Comparison of ENCODE assay signal across 14 cellular contexts in the genomic region with DNA sequence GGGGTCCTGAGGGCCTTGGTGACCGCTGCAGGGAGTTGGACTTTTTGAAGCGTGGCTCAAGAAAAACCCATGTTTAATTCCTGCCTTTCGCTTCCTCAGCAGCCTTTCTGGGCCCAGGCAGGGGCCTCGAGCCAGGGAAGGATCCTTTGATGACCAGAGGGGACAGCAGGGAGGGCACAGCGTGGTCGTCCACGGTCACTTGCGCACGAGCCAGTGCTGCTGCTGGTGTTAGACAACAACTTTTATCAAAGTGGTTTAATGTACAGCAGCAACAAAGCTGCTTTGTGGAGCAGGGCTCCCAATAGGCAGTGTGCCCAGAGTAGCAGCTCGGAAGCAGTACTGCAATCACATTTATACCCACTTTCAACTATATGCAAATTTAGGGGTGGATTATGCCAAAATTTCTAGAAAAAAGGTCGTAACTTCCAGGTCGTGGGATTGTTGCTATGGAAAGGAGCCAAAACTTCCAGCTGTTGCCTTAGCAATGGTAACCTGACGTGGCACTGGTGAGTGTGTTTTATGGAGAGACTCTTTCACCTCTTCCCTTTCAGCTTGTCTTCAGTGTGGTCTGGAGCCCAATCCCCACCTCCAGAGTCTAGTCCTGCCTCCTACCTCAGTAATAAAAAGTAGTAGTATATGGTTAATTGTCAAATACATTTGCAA. TPM values are rescaled to one million over a fixed set of nuclear protein-coding genes. Genes with fewer than 3 reads are reported as not detected.
DNase-seq lines count a peak whose midpoint lies in the region; ATAC-seq and TF ChIP-seq lines count a peak whose summit lies in the region.
"Had no signal": no experiment of that assay in that cellular context is flagged by ENCODE, and none has a peak within 500 bp of the region (broad histone marks: within the 10 kb centered on the region; RNA-seq: fewer than 3 reads in every experiment).

No MANE protein-coding gene starts in this region.

- H3K36me3 ChIP-seq in CD4-positive, CD25-positive, alpha-beta regulatory T cell (ENCODE audit: control insufficient read depth, insufficient read depth, low read length): peaks cover 65% of the 10 kb centered on the region
- no peaks in the 10 kb centered on the region for H3K36me3 ChIP-seq in neuronal stem cell (replicated peaks in 1 of 2; ENCODE audit: control insufficient read depth in 2 of 2, insufficient read depth in 2 of 2, low read length in 2 of 2)
- H3K36me3 ChIP-seq in HAP-1 (replicated peaks): no peaks in the 10 kb centered on the region
- H3K36me3 ChIP-seq: ovary, transverse colon had no signal

- WGBS in neuronal stem cell (ENCODE audit: extremely low coverage in 2 of 2, insufficient read length in 2 of 2, insufficient replicate concordance in 1 of 2), 2 donors: no CpG with 5 or more reads among the region's 13 CpGs

- H2BK15ac ChIP-seq in neuronal stem cell (ENCODE audit: low read length): no peak overlapping the region

- peaks cover 3 to 37% (median 7%) of the 10 kb centered on the region in 7 donors for H3K9me3 Mint-ChIP-seq in CD4-positive, CD25-positive, alpha-beta regulatory T cell
- peaks cover 3 to 4% of the 10 kb centered on the region in 2 donors for H3K9me3 Mint-ChIP-seq in effector memory CD8-positive, alpha-beta T cell

- H3K27ac Mint-ChIP-seq in CD4-positive, CD25-positive, alpha-beta regulatory T cell: peak overlapping the region in 2 of 3 donors; percentile 80 to 84
- H3K27ac Mint-ChIP-seq in effector memory CD8-positive, alpha-beta T cell: peak overlapping the region; percentile 62 to 99

- H3K23ac ChIP-seq in neuronal stem cell (ENCODE audit: low read depth, low read length, poor library complexity): no peak overlapping the region

- peaks cover 83% of the 10 kb centered on the region for H3K36me3 Mint-ChIP-seq in CD4-positive, CD25-positive, alpha-beta regulatory T cell
- H3K36me3 Mint-ChIP-seq in effector memory CD8-positive, alpha-beta T cell (ENCODE audit: insufficient read depth): peaks cover 67% of the 10 kb centered on the region

- H3K4ac ChIP-seq in neuronal stem cell (ENCODE audit: low read length): no peak overlapping the region

- H3K4me1 ChIP-seq in CD4-positive, CD25-positive, alpha-beta regulatory T cell (ENCODE audit: control insufficient read depth, insufficient read depth, low read length, poor library complexity, severe bottlenecking): peaks cover 60% of the 10 kb centered on the region
- H3K4me1 ChIP-seq in neuronal stem cell (ENCODE audit: control insufficient read depth in 2 of 2, insufficient read depth in 1 of 2, low read depth in 1 of 2, low read length in 2 of 2) (no peaks in the 10 kb centered on the region), HAP-1 (no peaks in the 10 kb centered on the region)
- H3K4me1 ChIP-seq: transverse colon had no signal

- no peak overlapping the region for H2BK12ac ChIP-seq in neuronal stem cell (ENCODE audit: low read length)

- ATAC-seq in CD4-positive, CD25-positive, alpha-beta regulatory T cell (ENCODE audit: low read depth in 2 of 2): no peak
- no peak for ATAC-seq in effector memory CD8-positive, alpha-beta T cell (replicated peaks)
- ATAC-seq in HG03565 (IDR thresholded peaks at IDR 0.05; ENCODE audit: unreplicated experiment): no peak
- ATAC-seq: GM12878 had no signal

- no peak overlapping the region for H3K18ac ChIP-seq in neuronal stem cell (ENCODE audit: low read length)

- H3K27ac ChIP-seq in CD4-positive, CD25-positive, alpha-beta regulatory T cell (ENCODE audit: insufficient read depth, low read length, poor library complexity, severe bottlenecking): no peak overlapping the region
- H3K27ac ChIP-seq in neuronal stem cell (replicated peaks; ENCODE audit: low read length) (no peak overlapping the region), RWPE1 (no peak overlapping the region)
- H3K27ac ChIP-seq: ovary, transverse colon had no signal

- DNase-seq in CD4-positive, CD25-positive, alpha-beta regulatory T cell: no peak
- peak; percentile 11 for DNase-seq in HT1080 (ENCODE audit: low read depth)
- DNase-seq in effector memory CD8-positive, alpha-beta T cell: no peak
- DNase-seq in neuronal stem cell (ENCODE audit: low spot score): no peak
- no peak for DNase-seq in HAP-1 (ENCODE audit: low spot score in 2 of 2)
- no peak for DNase-seq in RWPE1 (ENCODE audit: low spot score)
- DNase-seq: activated CD4-positive, CD25-positive, alpha-beta regulatory T cell; EL; ovary; transverse colon had no signal

- no peak overlapping the region for H4K8ac ChIP-seq in neuronal stem cell (ENCODE audit: low read depth, low read length)

- no peak overlapping the region for H2BK5ac ChIP-seq in neuronal stem cell (ENCODE audit: low read length)

- peak overlapping the region; percentile 32 for H3K14ac ChIP-seq in neuronal stem cell (ENCODE audit: low read length)

- peaks cover 49 to 81% (median 60%) of the 10 kb centered on the region in 4 donors for H3K4me1 Mint-ChIP-seq in CD4-positive, CD25-positive, alpha-beta regulatory T cell
- peaks cover 53 to 63% of the 10 kb centered on the region in 2 donors for H3K4me1 Mint-ChIP-seq in effector memory CD8-positive, alpha-beta T cell (ENCODE audit: low read depth in 2 of 2)

- H3K4me2 ChIP-seq in neuronal stem cell (ENCODE audit: insufficient read depth, low read length, poor library complexity, severe bottlenecking): no peak overlapping the region

- no peak overlapping the region for H2AK5ac ChIP-seq in neuronal stem cell (ENCODE audit: low read depth, low read length)

- CTCF ChIA-PET in RWPE1 (lab: Yijun Ruan, JAX): no interaction called here

- no peak overlapping the region for H3K9ac ChIP-seq in neuronal stem cell (ENCODE audit: low read depth, low read length, poor library complexity)

- H3K27me3 ChIP-seq in CD4-positive, CD25-positive, alpha-beta regulatory T cell (ENCODE audit: control insufficient read depth, insufficient read depth, low read length): no peaks in the 10 kb centered on the region
- H3K27me3 ChIP-seq in neuronal stem cell (ENCODE audit: control insufficient read depth in 3 of 3, insufficient read depth in 3 of 3, low read depth in 1 of 3, low read length in 3 of 3) (peaks cover 0 to 9% (median 0%) of the 10 kb centered on the region in 3 experiments), HAP-1 (ENCODE audit: low read depth) (no peaks in the 10 kb centered on the region)
- H3K27me3 ChIP-seq: ovary, transverse colon had no signal

- no peak overlapping the region for H2AFZ ChIP-seq in neuronal stem cell (ENCODE audit: low read length)

- peak overlapping the region; percentile 39 to 84 (median 64) for H3K4me3 Mint-ChIP-seq in CD4-positive, CD25-positive, alpha-beta regulatory T cell
- peak overlapping the region; percentile 86 to 99 for H3K4me3 Mint-ChIP-seq in effector memory CD8-positive, alpha-beta T cell

- H3K79me1 ChIP-seq in neuronal stem cell (ENCODE audit: low read depth, low read length): peaks cover 2% of the 10 kb centered on the region

- TF ChIP-seq CTCF in RWPE1 (conservative IDR thresholded peaks at IDR 0.05; ENCODE audit: low read depth): no peak

- H3K27me3 Mint-ChIP-seq in CD4-positive, CD25-positive, alpha-beta regulatory T cell: no peaks in the 10 kb centered on the region
- H3K27me3 Mint-ChIP-seq in effector memory CD8-positive, alpha-beta T cell: no peaks in the 10 kb centered on the region

- H4K91ac ChIP-seq in neuronal stem cell (ENCODE audit: low read depth, low read length, poor library complexity): no peak overlapping the region

- POLR2A ChIA-PET in RWPE1 (lab: Yijun Ruan, JAX; ENCODE audit: low non-redundant PET): no interaction called here

- H3K4me3 ChIP-seq in CD4-positive, CD25-positive, alpha-beta regulatory T cell (ENCODE audit: low read depth, low read length): peak overlapping the region; percentile 53
- H3K4me3 ChIP-seq in neuronal stem cell (ENCODE audit: low read length in 2 of 2): no peak overlapping the region
- H3K4me3 ChIP-seq in HAP-1: no peak overlapping the region
- H3K4me3 ChIP-seq: GM12878, ovary, transverse colon had no signal

- no peak overlapping the region for H2BK120ac ChIP-seq in neuronal stem cell (ENCODE audit: low read depth, low read length)

- in situ Hi-C loops in HAP-1 (cut with MboI; ENCODE audit: low sequenced_read_pairs): no loop called here

- H3K9me3 ChIP-seq in CD4-positive, CD25-positive, alpha-beta regulatory T cell (ENCODE audit: control insufficient read depth in 2 of 2, low read length in 2 of 2): peaks cover 4 to 6% of the 10 kb centered on the region in 2 experiments
- H3K9me3 ChIP-seq in neuronal stem cell (replicated peaks in 1 of 2; ENCODE audit: control insufficient read depth in 2 of 2, insufficient read depth in 1 of 2, low read depth in 1 of 2, low read length in 2 of 2): peaks cover 0 to 4% of the 10 kb centered on the region in 2 donors
- H3K9me3 ChIP-seq in HAP-1: no peaks in the 10 kb centered on the region
- H3K9me3 ChIP-seq: ovary had no signal

RNA-seq across cellular contexts. Expression of a gene that starts 6.1 kb away (rescaled TPM):
- 17.1 TPM for total RNA-seq in CD4-positive, CD25-positive, alpha-beta regulatory T cell
- polyA plus RNA-seq in CD4-positive, CD25-positive, alpha-beta regulatory T cell: 10 to 100 TPM; 48.4 to 90.0 (median 64.6) TPM
- total RNA-seq in HT1080 (2014; rRNA removed; shearing (Covaris generic)): not detected in 2 replicates
- polyA plus RNA-seq in HT1080 (2015; cell fraction: cytosol; rRNA removed): 0.01 TPM in 1 of 2 replicates, not detected in the other
- not detected in 2 replicates for polyA plus RNA-seq in HT1080 (2015; cell fraction: nucleus; rRNA removed)
- not detected for polyA plus RNA-seq in neuronal stem cell (2013, experiment 1 of 2)
- not detected for polyA plus RNA-seq in neuronal stem cell (2013, experiment 2 of 2)
- total RNA-seq: OCI-LY7 had no signal
- polyA plus RNA-seq: BJ had no signal

RNA-seq across cellular contexts. Expression of a gene that starts 14.7 kb away (rescaled TPM):
- 37.4 TPM for total RNA-seq in CD4-positive, CD25-positive, alpha-beta regulatory T cell
- polyA plus RNA-seq in CD4-positive, CD25-positive, alpha-beta regulatory T cell: 100 to 1,000 TPM; 249 to 539 (median 320) TPM
- 0.97 and 1.2 TPM in 2 replicates for total RNA-seq in HT1080 (2014; rRNA removed; shearing (Covaris generic))
- polyA plus RNA-seq in HT1080 (2015; cell fraction: cytosol; rRNA removed): 0.29 and 0.90 TPM in 2 replicates
- polyA plus RNA-seq in HT1080 (2015; cell fraction: nucleus; rRNA removed): 1.1 and 1.8 TPM in 2 replicates
- polyA plus RNA-seq in neuronal stem cell (2013, experiment 1 of 2): not detected
- not detected for polyA plus RNA-seq in neuronal stem cell (2013, experiment 2 of 2)
- total RNA-seq: OCI-LY7 had no signal
- polyA plus RNA-seq: BJ had no signal

RNA-seq across cellular contexts. Expression of a gene that starts 37.0 kb away (rescaled TPM):
- total RNA-seq in CD4-positive, CD25-positive, alpha-beta regulatory T cell: 95.1 TPM
- 100 to 1,000 TPM in 2 of 4 donors, 10 to 100 TPM in 2; 79.0 to 142 (median 110) TPM for polyA plus RNA-seq in CD4-positive, CD25-positive, alpha-beta regulatory T cell
- 3.4 and 5.7 TPM in 2 replicates for total RNA-seq in HT1080 (2014; rRNA removed; shearing (Covaris generic))
- polyA plus RNA-seq in HT1080 (2015; cell fraction: cytosol; rRNA removed): 4.1 and 5.6 TPM in 2 replicates
- 4.8 and 4.9 TPM in 2 replicates for polyA plus RNA-seq in HT1080 (2015; cell fraction: nucleus; rRNA removed)
- not detected for polyA plus RNA-seq in neuronal stem cell (2013, experiment 1 of 2)
- not detected for polyA plus RNA-seq in neuronal stem cell (2013, experiment 2 of 2)
- total RNA-seq: OCI-LY7 had no signal

Comparison
In these comparisons a context has a peak if more than half of its experiments do, and no peak if none do; other contexts are left out.
1. RNA of a gene that starts 6.1 kb away (total RNA-seq): 17.1 TPM in CD4-positive, CD25-positive, alpha-beta regulatory T cell (single experiment); not detected in HT1080; every median in the first group is over 10 times any median in the second.
2. RNA of a gene that starts 14.7 kb away (total RNA-seq): 37.4 TPM in CD4-positive, CD25-positive, alpha-beta regulatory T cell (single experiment); 0.97 to 1.2 TPM in HT1080; every median in the first group is over 10 times any median in the second.
3. RNA of a gene that starts 37.0 kb away (total RNA-seq): 95.1 TPM in CD4-positive, CD25-positive, alpha-beta regulatory T cell (single experiment); 3.4 to 5.7 TPM in HT1080; every median in the first group is over 10 times any median in the second.